1 cellular context compared by ENCODE assay signal in genomic region chr3:88810455-88810854, GRCh38.
TF ChIP-seq lines count a peak whose summit lies in the region.

No MANE protein-coding gene starts in this region.

TF ChIP-seq in H1, 55 proteins besides CTCF, POLR2A, EP300 and RAD21:
- no peak for TF ChIP-seq JUN (IDR thresholded peaks at IDR 0.05; ENCODE audit: low read depth, low read length)
- no peak for TF ChIP-seq CHD2 (IDR thresholded peaks at IDR 0.05; ENCODE audit: low read length)
- TF ChIP-seq CTBP2 (IDR thresholded peaks at IDR 0.05; ENCODE audit: borderline replicate concordance, insufficient read depth, insufficient read length, low read length): no peak
- TF ChIP-seq POLR2AphosphoS5 (IDR thresholded peaks at IDR 0.05; ENCODE audit: low read depth, low read length): no peak
- TF ChIP-seq ASH2L (IDR thresholded peaks at IDR 0.05; ENCODE audit: low read length): no peak
- TF ChIP-seq SAP30 (IDR thresholded peaks at IDR 0.05; ENCODE audit: insufficient read depth, insufficient replicate concordance, low read length): no peak
- TF ChIP-seq NRF1 (IDR thresholded peaks at IDR 0.05; ENCODE audit: low read depth, low read length): no peak
- TF ChIP-seq, protein P1, sequence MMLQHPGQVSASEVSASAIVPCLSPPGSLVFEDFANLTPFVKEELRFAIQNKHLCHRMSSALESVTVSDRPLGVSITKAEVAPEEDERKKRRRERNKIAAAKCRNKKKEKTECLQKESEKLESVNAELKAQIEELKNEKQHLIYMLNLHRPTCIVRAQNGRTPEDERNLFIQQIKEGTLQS (IDR thresholded peaks at IDR 0.05; ENCODE audit: insufficient read depth, low read depth, low read length): no peak
- no peak for TF ChIP-seq YY1 (IDR thresholded peaks at IDR 0.05; ENCODE audit: low read depth, low read length)
- no peak for TF ChIP-seq TAF1 (IDR thresholded peaks at IDR 0.05; ENCODE audit: low read depth, low read length)
- TF ChIP-seq SP4 (IDR thresholded peaks at IDR 0.05; ENCODE audit: low read length): no peak
- TF ChIP-seq NANOG (IDR thresholded peaks at IDR 0.05; ENCODE audit: insufficient read depth, low read depth, low read length, poor library complexity, severe bottlenecking): no peak
- no peak for TF ChIP-seq CHD1 (IDR thresholded peaks at IDR 0.05; ENCODE audit: low read depth, low read length)
- no peak for TF ChIP-seq RBBP5 (IDR thresholded peaks at IDR 0.05; ENCODE audit: borderline replicate concordance, low read depth, low read length)
- TF ChIP-seq CREB1 (IDR thresholded peaks at IDR 0.05): no peak
- no peak for TF ChIP-seq FOSL1 (IDR thresholded peaks at IDR 0.05; ENCODE audit: insufficient read depth, low read depth, low read length)
- no peak for TF ChIP-seq CBX8 (IDR thresholded peaks at IDR 0.05; ENCODE audit: borderline replicate concordance, low read depth, low read length)
